24 cellular contexts compared by ENCODE assay signal in genomic region chr17:13694934-13695333, GRCh38.
"Had no signal": no experiment of that assay in that cellular context is flagged by ENCODE, and none has a peak within 500 bp of the region (broad histone marks: within the 10 kb centered on the region; RNA-seq: fewer than 3 reads in every experiment).

No MANE protein-coding gene starts in this region.

- DNase-seq: stimulated activated CD4-positive, alpha-beta T cell treated with anti-CD3 and anti-CD28 coated beads, Interleukin-2, amount 100 ng/mL, for 48 hours; stimulated activated CD4-positive, alpha-beta T cell treated with anti-CD3 and anti-CD28 coated beads, Interleukin-4, amount 100 ng/mL, for 1 hour; stimulated activated CD4-positive, alpha-beta T cell treated with anti-CD3 and anti-CD28 coated beads, Interleukin-4, amount 100 ng/mL, for 24 hours; stimulated activated CD4-positive, alpha-beta T cell treated with anti-CD3 and anti-CD28 coated beads, Interleukin-4, amount 100 ng/mL, for 4 hours; stimulated activated CD8-positive, alpha-beta memory T cell treated with anti-CD3 and anti-CD28 coated beads, Interleukin-4, amount 100 ng/mL, for 48 hours; stimulated activated naive B cell treated with anti-CD40 and anti-IgM and Interleukin-4, amounts not matched to agents 10 μg/mL and 1 μg/mL and 100 μg/mL, for 72 hours; stimulated activated naive CD4-positive, alpha-beta T cell; stimulated activated naive CD4-positive, alpha-beta T cell treated with Interleukin-2 at 50 U/mL for 16 hours; stimulated activated naive CD8-positive, alpha-beta T cell treated with anti-CD3 and anti-CD28 coated beads, Interleukin-15, amount 100 ng/mL, for 72 hours; stimulated activated naive CD8-positive, alpha-beta T cell treated with anti-CD3 and anti-CD28 coated beads, Interleukin-15, Interleukin-2, amounts not matched to agents 100 U/mL and 50 U/mL, for 24 hours; stomach; substantia nigra; testis; thyroid gland; tibial artery; transverse colon; trophoblast cell; upper lobe of left lung; upper lobe of right lung; uterus had no signal

- H3K27ac ChIP-seq: stomach, suprapubic skin, testis, thoracic aorta, thyroid gland, tibial artery, tibial nerve, transverse colon, upper lobe of left lung, upper lobe of right lung, uterus, vagina had no signal

- H3K4me1 ChIP-seq: stomach, suprapubic skin, testis, thyroid gland, tibial artery, tibial nerve, transverse colon, upper lobe of left lung, upper lobe of right lung, uterus, vagina had no signal

- H3K27me3 ChIP-seq: stomach, suprapubic skin, testis, thyroid gland, tibial artery, tibial nerve, transverse colon, upper lobe of left lung, upper lobe of right lung, uterus, vagina had no signal

- H3K36me3 ChIP-seq: stomach, suprapubic skin, thoracic aorta, thyroid gland, tibial artery, tibial nerve, transverse colon, upper lobe of left lung, upper lobe of right lung, uterus, vagina had no signal

- H3K4me3 ChIP-seq: stomach, suprapubic skin, testis, thoracic aorta, thyroid gland, tibial artery, tibial nerve, transverse colon, upper lobe of left lung, upper lobe of right lung, uterus, vagina had no signal

- H3K9me3 ChIP-seq: suprapubic skin, testis, thoracic aorta, thyroid gland, tibial artery, transverse colon, upper lobe of left lung, upper lobe of right lung, uterus, vagina had no signal
